ENCODE assay signal across 27 cellular contexts in the genomic region with DNA sequence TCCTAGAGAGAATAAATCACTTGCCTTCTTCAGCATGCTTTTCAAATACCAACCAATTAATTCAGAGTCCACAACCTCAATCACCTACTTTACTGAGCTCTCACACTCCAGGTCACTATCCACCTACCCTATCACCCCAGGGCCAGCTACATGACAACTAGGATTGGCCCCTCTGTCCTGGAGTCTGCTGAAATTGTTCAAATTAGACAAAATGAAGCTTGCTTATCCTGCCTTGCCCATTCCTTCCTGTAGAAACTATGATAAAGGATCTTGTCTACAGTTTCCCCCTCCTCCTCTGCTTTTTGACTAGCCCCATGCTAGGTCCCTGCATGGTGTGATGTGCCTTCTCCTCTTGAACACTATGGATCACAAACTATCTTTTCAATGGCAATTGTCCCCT.
"Had no signal": no experiment of that assay in that cellular context is flagged by ENCODE, and none has a peak within 500 bp of the region (broad histone marks: within the 10 kb centered on the region; RNA-seq: fewer than 3 reads in every experiment).

No MANE protein-coding gene starts in this region.

- ATAC-seq: effector memory CD8-positive, alpha-beta T cell; esophagus mucosa; gastrocnemius medialis; heart right ventricle; left lung; left ventricle myocardium superior; lower lobe of right lung; mucosa of descending colon had no signal

- H3K9me3 ChIP-seq: esophagus squamous epithelium, gastrocnemius medialis, left lung, lower lobe of right lung, mucosa of descending colon had no signal

- H3K27me3 ChIP-seq: esophagus squamous epithelium, gastrocnemius medialis, heart right ventricle, left lung had no signal

- H3K9me3 Mint-ChIP-seq: effector memory CD8-positive, alpha-beta T cell had no signal

- H3K27me3 Mint-ChIP-seq: dendritic cell treated with granulocyte-macrophage colony-stimulating factor and Interleukin-4, amounts not matched to agents 40 ng/mL and 50 ng/mL, for 4 days had no signal

- H3K4me1 ChIP-seq: gastrocnemius medialis, left lung had no signal

- H3K27ac ChIP-seq: coronary artery, epithelial cell of prostate, esophagus squamous epithelium, gastrocnemius medialis, left lung, lower lobe of right lung had no signal

- H3K4me3 ChIP-seq: coronary artery, esophagus squamous epithelium, gastrocnemius medialis, heart right ventricle, left lung, lower lobe of right lung, mucosa of descending colon had no signal

- H3K36me3 ChIP-seq: esophagus squamous epithelium, gastrocnemius medialis, heart right ventricle, left lung, lower lobe of right lung had no signal

- H3K4me3 Mint-ChIP-seq: dendritic cell treated with granulocyte-macrophage colony-stimulating factor and Interleukin-4, amounts not matched to agents 40 ng/mL and 50 ng/mL, for 4 days; effector memory CD8-positive, alpha-beta T cell; endodermal cell; mesothelial cell of epicardium had no signal

- H3K4me1 Mint-ChIP-seq: endodermal cell had no signal

- H3K27ac Mint-ChIP-seq: dendritic cell treated with granulocyte-macrophage colony-stimulating factor and Interleukin-4, amounts not matched to agents 40 ng/mL and 50 ng/mL, for 4 days; effector memory CD8-positive, alpha-beta T cell; endodermal cell; mesothelial cell of epicardium had no signal

- FAIRE-seq: colon, endometrium, islet of Langerhans, keratinocyte had no signal

- DNase-seq: effector CD8-positive, alpha-beta T cell; effector memory CD8-positive, alpha-beta T cell; endodermal cell; erythroblast; esophagus squamous epithelium; foreskin fibroblast; foreskin melanocyte; gastrocnemius medialis; glutamatergic neuron; head of caudate nucleus; heart right ventricle; hippocampal formation; left cardiac atrium; left lung; left ventricle myocardium superior; lower lobe of right lung; mesenchymal stem cell; mucosa of descending colon had no signal
